Comparison of ENCODE assay signal across 14 cellular contexts in genomic region chr7:18290865-18291264, GRCh38.
DNase-seq lines count a peak whose midpoint lies in the region; ATAC-seq and TF ChIP-seq lines count a peak whose summit lies in the region.
"Had no signal": no experiment of that assay in that cellular context is flagged by ENCODE, and none has a peak within 500 bp of the region (broad histone marks: within the 10 kb centered on the region; RNA-seq: fewer than 3 reads in every experiment).

No MANE protein-coding gene starts in this region.

- ATAC-seq in HG03066 (IDR thresholded peaks at IDR 0.05; ENCODE audit: low read depth, unreplicated experiment) (peak; percentile 26), activated B cell treated with CpG ODN at 0.5 μM for 24 hours (ENCODE audit: low read depth) (no peak), psoas muscle (no peak), gastrocnemius medialis (no peak)

- H3K27me3 Mint-ChIP-seq in CD8-positive, alpha-beta memory T cell = peaks cover 0 to 2% of the 10 kb centered on the region in 2 donors
- H3K27me3 Mint-ChIP-seq in activated B cell treated with CpG ODN at 0.5 μM for 24 hours = no peaks in the 10 kb centered on the region
- H3K27me3 Mint-ChIP-seq: progenitor cell of endocrine pancreas had no signal

- H3K4me3 ChIP-seq in CD8-positive, alpha-beta memory T cell (ENCODE audit: low read length) = no peak overlapping the region
- H3K4me3 ChIP-seq in psoas muscle (peak overlapping the region; percentile 33), MG63 (no peak overlapping the region), gastrocnemius medialis (peak overlapping the region in 1 of 4 donors; percentile 8)

- TF ChIP-seq CTCF in activated B cell treated with CpG ODN at 0.5 μM for 24 hours (IDR thresholded peaks at IDR 0.05) = no peak
- no peak for TF ChIP-seq CTCF in psoas muscle (IDR thresholded peaks at IDR 0.05)
- TF ChIP-seq CTCF in gastrocnemius medialis (IDR thresholded peaks at IDR 0.05 in 4 of 5, conservative IDR thresholded peaks at IDR 0.05 in 1 of 5) = no peak

- CTCF ChIA-PET in CD8-positive, alpha-beta memory T cell (lab: Charles Lee) = interaction anchor here (1.1 to 2.0 kb wide), 2 partner anchors 14 to 30 kb away, joined by 5 to 6 read pairs; no protein-coding TSS in a partner anchor
- CTCF ChIA-PET in activated B cell treated with CpG ODN at 0.5 μM for 24 hours (lab: Charles Lee) = interaction anchor here (0.9 to 1.8 kb wide), 4 partner anchors 15 to 67 kb away, joined by 3 to 5 read pairs (median 4); no protein-coding TSS in a partner anchor

- no peaks in the 10 kb centered on the region for H3K36me3 ChIP-seq in CD8-positive, alpha-beta memory T cell (ENCODE audit: insufficient read depth, low read length)
- no peaks in the 10 kb centered on the region for H3K36me3 ChIP-seq in psoas muscle (ENCODE audit: insufficient read depth in 1 of 2, low read depth in 1 of 2)
- no peaks in the 10 kb centered on the region for H3K36me3 ChIP-seq in MG63
- no peaks in the 10 kb centered on the region for H3K36me3 ChIP-seq in gastrocnemius medialis

- H3K4me1 ChIP-seq in CD8-positive, alpha-beta memory T cell (ENCODE audit: insufficient read depth, low read length) = peaks cover 7% of the 10 kb centered on the region
- H3K4me1 ChIP-seq in psoas muscle (no peaks in the 10 kb centered on the region), gastrocnemius medialis (no peaks in the 10 kb centered on the region)

- peak overlapping the region; percentile 0 for H3K27ac ChIP-seq in CD8-positive, alpha-beta memory T cell (ENCODE audit: low read depth, low read length)
- no peak overlapping the region for H3K27ac ChIP-seq in psoas muscle
- H3K27ac ChIP-seq in gastrocnemius medialis = no peak overlapping the region

- no peaks in the 10 kb centered on the region for H3K27me3 ChIP-seq in CD8-positive, alpha-beta memory T cell (ENCODE audit: insufficient read depth, low read length, poor library complexity, severe bottlenecking)
- H3K27me3 ChIP-seq in psoas muscle (ENCODE audit: insufficient read depth in 3 of 3, low read length in 2 of 3) (no peaks in the 10 kb centered on the region), MG63 (no peaks in the 10 kb centered on the region), gastrocnemius medialis (no peaks in the 10 kb centered on the region)

- peak overlapping the region; percentile 59 to 80 (median 70) for H3K4me3 Mint-ChIP-seq in CD8-positive, alpha-beta memory T cell
- peak overlapping the region; percentile 83 for H3K4me3 Mint-ChIP-seq in activated B cell treated with CpG ODN at 0.5 μM for 24 hours

- H3K9me3 Mint-ChIP-seq in CD8-positive, alpha-beta memory T cell = no peaks in the 10 kb centered on the region
- H3K9me3 Mint-ChIP-seq in activated B cell treated with CpG ODN at 0.5 μM for 24 hours = no peaks in the 10 kb centered on the region

- peaks cover 0 to 2% (median 0%) of the 10 kb centered on the region in 3 donors for H3K36me3 Mint-ChIP-seq in CD8-positive, alpha-beta memory T cell
- no peaks in the 10 kb centered on the region for H3K36me3 Mint-ChIP-seq in activated B cell treated with CpG ODN at 0.5 μM for 24 hours (ENCODE audit: low read depth)

- TF ChIP-seq POLR2A in gastrocnemius medialis (IDR thresholded peaks at IDR 0.05) = no peak

- in situ Hi-C loops in gastrocnemius medialis (cut with MboI; ENCODE audit: low sequenced_read_pairs in 4 of 4) = no loop called here

- WGBS in psoas muscle, 3 donors = 81 to 87% (median 85%) methylated on average over 1 of the region's 1 CpG

- no peaks in the 10 kb centered on the region for H3K9me3 ChIP-seq in CD8-positive, alpha-beta memory T cell (ENCODE audit: low read length)
- H3K9me3 ChIP-seq in psoas muscle = no peaks in the 10 kb centered on the region
- H3K9me3 ChIP-seq in MG63 = no peaks in the 10 kb centered on the region
- no peaks in the 10 kb centered on the region for H3K9me3 ChIP-seq in gastrocnemius medialis
- H3K9me3 ChIP-seq: SK-N-SH had no signal

- no peak for DNase-seq in CD8-positive, alpha-beta memory T cell
- no peak for DNase-seq in activated B cell treated with CpG ODN at 0.5 μM for 24 hours
- no peak for DNase-seq in psoas muscle
- no peak for DNase-seq in MG63
- no peak for DNase-seq in gastrocnemius medialis
- no peak for DNase-seq in stimulated activated CD8-positive, alpha-beta memory T cell treated with anti-CD3 and anti-CD28 coated beads, Interleukin-4, amount 100 ng/mL, for 48 hours
- DNase-seq: H7; islet precursor cell; MM.1S; NCI-H2171; NK-92 treated with Interleukin-12 subunit alpha and Interleukin-12 subunit beta, amount 100 ng/mL, for 24 hours; SK-N-SH had no signal

- POLR2A ChIA-PET in CD8-positive, alpha-beta memory T cell (lab: Charles Lee) = no interaction called here
- POLR2A ChIA-PET in activated B cell treated with CpG ODN at 0.5 μM for 24 hours (lab: Charles Lee) = interaction anchor here (1.1 kb wide), 1 partner anchor 9 kb away, joined by 3 read pairs; no protein-coding TSS in a partner anchor

- peak overlapping the region in 6 of 8 donors; percentile 10 to 73 (median 58) for H3K27ac Mint-ChIP-seq in CD8-positive, alpha-beta memory T cell
- H3K27ac Mint-ChIP-seq in activated B cell treated with CpG ODN at 0.5 μM for 24 hours = peak overlapping the region; percentile 86
- H3K27ac Mint-ChIP-seq: progenitor cell of endocrine pancreas had no signal

- peaks cover 40 to 61% (median 59%) of the 10 kb centered on the region in 3 donors for H3K4me1 Mint-ChIP-seq in CD8-positive, alpha-beta memory T cell
- peaks cover 68% of the 10 kb centered on the region for H3K4me1 Mint-ChIP-seq in activated B cell treated with CpG ODN at 0.5 μM for 24 hours

- intact Hi-C loops in activated B cell treated with CpG ODN at 0.5 μM for 24 hours (cut with micrococcal nuclease) (loop anchor here (1.0 to 2.0 kb wide), 4 partner anchors 8 to 66 kb away; no protein-coding TSS in a partner anchor), psoas muscle (cut with DNase I) (no loop called here), gastrocnemius medialis (cut with DNase I; ENCODE audit: low total_unique reads) (no loop called here)
